In the genomic region with DNA sequence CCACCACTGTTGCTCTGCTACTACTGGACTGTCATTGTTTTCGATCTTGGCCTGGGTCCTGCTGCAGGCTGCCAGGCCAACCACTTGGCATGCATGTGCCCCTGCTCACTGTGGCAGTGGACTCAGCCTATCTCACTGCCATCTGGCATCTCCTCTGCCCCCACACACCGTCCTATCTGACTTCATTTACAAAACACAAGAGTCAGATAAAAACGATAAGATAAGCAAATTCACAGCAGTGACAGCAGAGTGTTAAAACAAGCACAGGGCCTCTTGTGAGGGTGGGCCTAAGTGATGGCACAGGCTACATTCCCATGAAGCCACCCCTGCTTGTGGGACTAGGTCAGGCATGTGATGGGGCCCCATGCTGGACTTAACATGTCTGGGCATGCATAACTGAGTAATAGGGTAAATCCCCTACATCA, we compare ENCODE assay signal across 1 cellular context.
TF ChIP-seq lines count a peak whose summit lies in the region.

No MANE protein-coding gene starts in this region.

TF ChIP-seq in GM12878, 131 proteins besides CTCF, POLR2A, EP300 and RAD21:
- TF ChIP-seq ZNF687 (IDR thresholded peaks at IDR 0.05) (peak; percentile 28; the same call in 1 of the 2 replicates), IKZF2 (IDR thresholded peaks at IDR 0.05) (peak; percentile 16 to 18; a peak in 1 of 4 replicates), IKZF1 (conservative IDR thresholded peaks at IDR 0.05) (0 out of 2 replicates have a peak, but pooled peaks have one; percentile 22), SMC3 (IDR thresholded peaks at IDR 0.05; ENCODE audit: borderline replicate concordance, low read length) (no peak), POU2F2 (IDR thresholded peaks at IDR 0.05; ENCODE audit: borderline replicate concordance, low read depth, low read length) (0 out of 3 replicates have a peak, but pooled peaks have one; percentile 43), E2F8 (IDR thresholded peaks at IDR 0.05; ENCODE audit: low read depth, partially characterized antibody) (no peak), BHLHE40 (IDR thresholded peaks at IDR 0.05; ENCODE audit: borderline replicate concordance in 1 of 2, low read depth in 2 of 2, low read length in 1 of 2) (0 out of 4 replicates have a peak, but pooled peaks of 1 of the 2 experiments have one; percentile 38), ZNF592 (IDR thresholded peaks at IDR 0.05) (no peak)
